ENCODE assay signal across 16 cellular contexts in genomic region chr9:19926774-19927173, GRCh38.
DNase-seq lines count a peak whose midpoint lies in the region; ATAC-seq and TF ChIP-seq lines count a peak whose summit lies in the region.
"Had no signal": no experiment of that assay in that cellular context is flagged by ENCODE, and none has a peak within 500 bp of the region (broad histone marks: within the 10 kb centered on the region; RNA-seq: fewer than 3 reads in every experiment).

No MANE protein-coding gene starts in this region.

- TF ChIP-seq EP300 in upper lobe of left lung (IDR thresholded peaks at IDR 0.05), result no peak

- H3K36me3 ChIP-seq in upper lobe of left lung, result no peaks in the 10 kb centered on the region
- H3K36me3 ChIP-seq in esophagus squamous epithelium, result no peaks in the 10 kb centered on the region
- no peaks in the 10 kb centered on the region for H3K36me3 ChIP-seq in HAP-1 (replicated peaks)
- H3K36me3 ChIP-seq: neutrophil, SJSA1, spleen had no signal

- peaks cover 4% of the 10 kb centered on the region for H3K36me3 Mint-ChIP-seq in activated naive CD8-positive, alpha-beta T cell treated with anti-CD3 and anti-CD28 coated beads, Interleukin-2, amount 10 ng/mL, durations not matched to agents 7 days and 5 days
- no peaks in the 10 kb centered on the region for H3K36me3 Mint-ChIP-seq in activated naive CD8-positive, alpha-beta T cell treated with anti-CD3 and anti-CD28 coated beads for 36 hours
- no peaks in the 10 kb centered on the region for H3K36me3 Mint-ChIP-seq in activated T-helper 17 cell treated with anti-CD3 and anti-CD28 coated beads, Interleukin-2, amount 50 U/mL, for 72 hours (ENCODE audit: low read depth)
- H3K36me3 Mint-ChIP-seq in natural killer cell, result no peaks in the 10 kb centered on the region

- H3K4me3 Mint-ChIP-seq in activated naive CD8-positive, alpha-beta T cell treated with anti-CD3 and anti-CD28 coated beads, Interleukin-2, amount 10 ng/mL, durations not matched to agents 7 days and 5 days, result peak overlapping the region; percentile 64
- no peak overlapping the region for H3K4me3 Mint-ChIP-seq in activated naive CD8-positive, alpha-beta T cell treated with anti-CD3 and anti-CD28 coated beads for 36 hours
- peak overlapping the region; percentile 56 for H3K4me3 Mint-ChIP-seq in activated T-helper 17 cell treated with anti-CD3 and anti-CD28 coated beads, Interleukin-2, amount 50 U/mL, for 72 hours
- peak overlapping the region; percentile 60 for H3K4me3 Mint-ChIP-seq in natural killer cell

- H3K4me3 ChIP-seq in upper lobe of left lung (no peak overlapping the region), esophagus squamous epithelium (no peak overlapping the region), HAP-1 (no peak overlapping the region)

- H3K27me3 Mint-ChIP-seq in activated naive CD8-positive, alpha-beta T cell treated with anti-CD3 and anti-CD28 coated beads, Interleukin-2, amount 10 ng/mL, durations not matched to agents 7 days and 5 days, result peaks cover 5% of the 10 kb centered on the region
- peaks cover 8% of the 10 kb centered on the region for H3K27me3 Mint-ChIP-seq in activated naive CD8-positive, alpha-beta T cell treated with anti-CD3 and anti-CD28 coated beads for 36 hours
- H3K27me3 Mint-ChIP-seq in activated T-helper 17 cell treated with anti-CD3 and anti-CD28 coated beads, Interleukin-2, amount 50 U/mL, for 72 hours, result peaks cover 9% of the 10 kb centered on the region
- peaks cover 8 to 48% of the 10 kb centered on the region in 2 donors for H3K27me3 Mint-ChIP-seq in natural killer cell (ENCODE audit: low read depth in 2 of 2)

- H3K27ac Mint-ChIP-seq in activated naive CD8-positive, alpha-beta T cell treated with anti-CD3 and anti-CD28 coated beads, Interleukin-2, amount 10 ng/mL, durations not matched to agents 7 days and 5 days, result peak overlapping the region; percentile 85
- H3K27ac Mint-ChIP-seq in activated naive CD8-positive, alpha-beta T cell treated with anti-CD3 and anti-CD28 coated beads for 36 hours, result no peak overlapping the region
- no peak overlapping the region for H3K27ac Mint-ChIP-seq in activated T-helper 17 cell treated with anti-CD3 and anti-CD28 coated beads, Interleukin-2, amount 50 U/mL, for 72 hours
- no peak overlapping the region for H3K27ac Mint-ChIP-seq in natural killer cell

- TF ChIP-seq POLR2A in upper lobe of left lung (IDR thresholded peaks at IDR 0.05) (no peak), esophagus squamous epithelium (IDR thresholded peaks at IDR 0.05) (no peak)

- H3K4me1 ChIP-seq in upper lobe of left lung (peaks cover 0 to 9% (median 4%) of the 10 kb centered on the region in 4 donors), esophagus squamous epithelium (peaks cover 0 to 11% (median 6%) of the 10 kb centered on the region in 3 donors), HAP-1 (no peaks in the 10 kb centered on the region)
- H3K4me1 ChIP-seq: SJSA1 had no signal

- DNase-seq in activated naive CD8-positive, alpha-beta T cell treated with anti-CD3 and anti-CD28 coated beads, Interleukin-2, amount 10 ng/mL, durations not matched to agents 7 days and 5 days, result no peak
- DNase-seq in activated naive CD8-positive, alpha-beta T cell treated with anti-CD3 and anti-CD28 coated beads for 36 hours, result no peak
- DNase-seq in natural killer cell (no peak), upper lobe of left lung (no peak), esophagus squamous epithelium (lab: John Stamatoyannopoulos, UW) (no peak), HAP-1 (ENCODE audit: low spot score in 2 of 2) (no peak)
- DNase-seq: aorta; effector CD4-positive, alpha-beta T cell had no signal

- no peak for TF ChIP-seq CTCF in natural killer cell (IDR thresholded peaks at IDR 0.05)
- TF ChIP-seq CTCF in upper lobe of left lung (IDR thresholded peaks at IDR 0.05), result no peak
- no peak for TF ChIP-seq CTCF in esophagus squamous epithelium (IDR thresholded peaks at IDR 0.05)

- 83 to 90% methylated on average over 7 of the region's 7 CpGs for WGBS in upper lobe of left lung, 2 donors
- WGBS in esophagus squamous epithelium, 2 donors, result 82 to 85% methylated on average over 6 to 7 of the region's 7 CpGs

- ATAC-seq in activated naive CD8-positive, alpha-beta T cell treated with anti-CD3 and anti-CD28 coated beads, Interleukin-2, amount 10 ng/mL, durations not matched to agents 7 days and 5 days (ENCODE audit: low read depth), result no peak
- ATAC-seq in activated T-helper 17 cell treated with anti-CD3 and anti-CD28 coated beads, Interleukin-2, amount 50 U/mL, for 72 hours (replicated peaks), result no peak
- ATAC-seq in natural killer cell (no peak), upper lobe of left lung (ENCODE audit: low FRiP score in 2 of 2) (no peak), HG02759 (IDR thresholded peaks at IDR 0.05; ENCODE audit: unreplicated experiment) (no peak)

- no peak overlapping the region for H3K27ac ChIP-seq in upper lobe of left lung
- no peak overlapping the region for H3K27ac ChIP-seq in esophagus squamous epithelium
- H3K27ac ChIP-seq: C4-2B, GM23248, neutrophil, SJSA1, spleen had no signal

- H3K9me3 Mint-ChIP-seq in activated naive CD8-positive, alpha-beta T cell treated with anti-CD3 and anti-CD28 coated beads, Interleukin-2, amount 10 ng/mL, durations not matched to agents 7 days and 5 days, result no peaks in the 10 kb centered on the region
- no peaks in the 10 kb centered on the region for H3K9me3 Mint-ChIP-seq in activated naive CD8-positive, alpha-beta T cell treated with anti-CD3 and anti-CD28 coated beads for 36 hours
- no peaks in the 10 kb centered on the region for H3K9me3 Mint-ChIP-seq in activated T-helper 17 cell treated with anti-CD3 and anti-CD28 coated beads, Interleukin-2, amount 50 U/mL, for 72 hours
- H3K9me3 Mint-ChIP-seq in natural killer cell, result no peaks in the 10 kb centered on the region
- H3K9me3 Mint-ChIP-seq: stimulated activated naive CD8-positive, alpha-beta T cell treated with anti-CD3 and anti-CD28 coated beads, Interleukin-15, amount 100 ng/mL, for 72 hours had no signal

- intact Hi-C loops in natural killer cell (cut with micrococcal nuclease), result loop anchor here (1.0 to 10.0 kb wide), 4 partner anchors 696 to 1185 kb away; partner anchors contain the start of gene MLLT3
- intact Hi-C loops in esophagus squamous epithelium (cut with DNase I), result no loop called here

- POLR2A ChIA-PET in activated naive CD8-positive, alpha-beta T cell treated with anti-CD3 and anti-CD28 coated beads, Interleukin-2, amount 10 ng/mL, durations not matched to agents 7 days and 5 days (lab: Charles Lee), result interaction anchor here (1.0 to 1.6 kb wide), 4 partner anchors 73 to 1224 kb away, joined by 3 to 11 read pairs (median 3); partner anchors contain the start of gene MLLT3

- H3K27me3 ChIP-seq in upper lobe of left lung (no peaks in the 10 kb centered on the region), esophagus squamous epithelium (peaks cover 0 to 8% (median 0%) of the 10 kb centered on the region in 4 donors), HAP-1 (ENCODE audit: low read depth) (peaks cover 5% of the 10 kb centered on the region; the same call in 1 of the 2 replicates)
- H3K27me3 ChIP-seq: SJSA1 had no signal

- peaks cover 33% of the 10 kb centered on the region for H3K4me1 Mint-ChIP-seq in activated naive CD8-positive, alpha-beta T cell treated with anti-CD3 and anti-CD28 coated beads, Interleukin-2, amount 10 ng/mL, durations not matched to agents 7 days and 5 days
- H3K4me1 Mint-ChIP-seq in activated naive CD8-positive, alpha-beta T cell treated with anti-CD3 and anti-CD28 coated beads for 36 hours, result peaks cover 12% of the 10 kb centered on the region
- H3K4me1 Mint-ChIP-seq in activated T-helper 17 cell treated with anti-CD3 and anti-CD28 coated beads, Interleukin-2, amount 50 U/mL, for 72 hours, result no peaks in the 10 kb centered on the region
- peaks cover 8% of the 10 kb centered on the region in 2 donors for H3K4me1 Mint-ChIP-seq in natural killer cell

- no peaks in the 10 kb centered on the region for H3K9me3 ChIP-seq in upper lobe of left lung
- H3K9me3 ChIP-seq in esophagus squamous epithelium, result no peaks in the 10 kb centered on the region
- no peaks in the 10 kb centered on the region for H3K9me3 ChIP-seq in HAP-1
- H3K9me3 ChIP-seq: neutrophil, SJSA1, spleen had no signal

- in situ Hi-C loops in HAP-1 (cut with MboI; ENCODE audit: low sequenced_read_pairs), result loop anchor here (10.0 to 25.0 kb wide), 2 partner anchors 452 to 1186 kb away; no protein-coding TSS in a partner anchor
